Comparison of ENCODE assay signal across 1 cellular context in the genomic region with DNA sequence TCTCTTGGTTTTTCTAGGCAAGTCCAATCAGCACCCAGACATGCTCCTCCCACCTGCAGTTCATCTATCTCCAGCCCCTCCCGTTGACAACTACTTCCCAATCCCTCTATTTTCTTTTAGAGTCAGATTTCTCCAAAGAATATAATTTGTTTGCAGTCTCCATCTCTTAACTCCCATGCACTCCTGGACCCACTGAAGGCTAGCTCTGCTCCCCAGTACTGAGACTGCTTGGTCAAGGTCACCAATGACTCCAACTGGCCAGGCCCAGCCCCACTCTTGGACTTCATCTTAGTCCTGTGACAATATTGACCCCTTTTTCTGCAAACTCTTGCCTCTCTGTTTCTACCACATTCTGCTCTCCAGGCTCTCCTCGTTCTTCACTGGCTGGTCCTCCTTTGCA.
TF ChIP-seq lines count a peak whose summit lies in the region.

No MANE protein-coding gene starts in this region.

TF ChIP-seq in A549, 52 proteins besides CTCF, POLR2A, EP300 and RAD21 (continued from another document):
- TF ChIP-seq E2F6 (IDR thresholded peaks at IDR 0.05; ENCODE audit: borderline replicate concordance, low read depth) (no peak), RCOR1 (IDR thresholded peaks at IDR 0.05; ENCODE audit: low read depth, low read length) (no peak), SMC3 (IDR thresholded peaks at IDR 0.05) (no peak)
